Comparison of ENCODE assay signal across 22 cellular contexts in genomic region chrX:155923200-155923599, GRCh38. TPM values are rescaled to one million over a fixed set of nuclear protein-coding genes. Genes with fewer than 3 reads are reported as not detected.
A peak's percentile ranks its signal among the peaks of the same experiment; 100 is the strongest.
DNase-seq lines count a peak whose midpoint lies in the region; ATAC-seq, FAIRE-seq and TF ChIP-seq lines count a peak whose summit lies in the region.
"Had no signal": no experiment of that assay in that cellular context is flagged by ENCODE, and none has a peak within 500 bp of the region (broad histone marks: within the 10 kb centered on the region; RNA-seq: fewer than 3 reads in every experiment).

No MANE protein-coding gene starts in this region.

- H4K20me1 ChIP-seq in GM23338 (replicated peaks; ENCODE audit: insufficient read depth) = no peaks in the 10 kb centered on the region

- no peak overlapping the region for H2AFZ ChIP-seq in GM23338

- H3K27me3 ChIP-seq in Peyer's patch (no peaks in the 10 kb centered on the region), GM23338 (ENCODE audit: insufficient read depth) (no peaks in the 10 kb centered on the region)

- no peak overlapping the region for H3K9ac ChIP-seq in kidney (ENCODE audit: low read length in 2 of 2)
- H3K9ac ChIP-seq: KMS-11 had no signal

- H3K4me2 ChIP-seq in GM23338 = no peak overlapping the region
- H3K4me2 ChIP-seq: KMS-11 had no signal

- intact Hi-C loops in kidney (cut with DNase I) = no loop called here

- no peaks in the 10 kb centered on the region for H3K27me3 Mint-ChIP-seq in GM23338 (ENCODE audit: insufficient read depth, low read depth, poor library complexity)
- H3K27me3 Mint-ChIP-seq: CD4-positive, CD25-positive, alpha-beta regulatory T cell; T-helper 17 cell had no signal

- peak; percentile 51 for ATAC-seq in GM18519 (IDR thresholded peaks at IDR 0.05; ENCODE audit: low FRiP score, unreplicated experiment)
- ATAC-seq in HG02885 (IDR thresholded peaks at IDR 0.05; ENCODE audit: poor library complexity, unreplicated experiment) = peak; percentile 60
- no peak for ATAC-seq in GM23338
- ATAC-seq: T-helper 17 cell had no signal

- TF ChIP-seq CTCF in kidney (IDR thresholded peaks at IDR 0.05; ENCODE audit: borderline replicate concordance, extremely low read depth, insufficient read depth) (no peak), Peyer's patch (IDR thresholded peaks at IDR 0.05) (no peak), GM23338 (conservative IDR thresholded peaks at IDR 0.05; ENCODE audit: low read depth in 2 of 2) (no peak)

- H3K4me3 Mint-ChIP-seq in GM23338 = no peak overlapping the region
- H3K4me3 Mint-ChIP-seq: CD4-positive, CD25-positive, alpha-beta regulatory T cell; H9; HFFc6; T-helper 17 cell had no signal

- H3K36me3 ChIP-seq in kidney (ENCODE audit: control insufficient read depth in 1 of 2, insufficient read depth in 2 of 2, low read length in 2 of 2) = peaks cover 5 to 6% of the 10 kb centered on the region in 2 donors
- H3K36me3 ChIP-seq in Peyer's patch = peaks cover 0 to 24% (median 0%) of the 10 kb centered on the region in 3 donors
- H3K36me3 ChIP-seq in GM23338 (ENCODE audit: insufficient read depth) = 0 out of 2 replicates have a peak, but pooled peaks cover under 1% of the 10 kb centered on the region

- H3K9me2 ChIP-seq in GM23338 (ENCODE audit: insufficient read depth) = no peaks in the 10 kb centered on the region

- H3K4me1 ChIP-seq in kidney (ENCODE audit: control insufficient read depth in 1 of 2, insufficient read depth in 1 of 2, low read depth in 1 of 2, low read length in 2 of 2) = no peaks in the 10 kb centered on the region
- no peaks in the 10 kb centered on the region for H3K4me1 ChIP-seq in Peyer's patch
- no peaks in the 10 kb centered on the region for H3K4me1 ChIP-seq in GM23338 (ENCODE audit: insufficient read depth)

- TF ChIP-seq POLR2A in GM12891 (IDR thresholded peaks at IDR 0.05; ENCODE audit: low read depth, low read length) (no peak), Peyer's patch (IDR thresholded peaks at IDR 0.05) (no peak)

- FAIRE-seq in GM12891 (lab: Jason Lieb, UNC) = no peak
- FAIRE-seq in kidney (lab: Jason Lieb, UNC) = peak; percentile 84
- FAIRE-seq in GM19239 (lab: Jason Lieb, UNC) = no peak

- H3K4me1 Mint-ChIP-seq in GM23338 = no peaks in the 10 kb centered on the region
- H3K4me1 Mint-ChIP-seq: H9 had no signal

- H3K79me2 ChIP-seq in GM23338 (replicated peaks; ENCODE audit: insufficient read depth) = no peaks in the 10 kb centered on the region

- H3K9me3 ChIP-seq in kidney (ENCODE audit: control insufficient read depth in 1 of 2, low read length in 2 of 2) = peaks cover 0 to 2% of the 10 kb centered on the region in 2 donors
- H3K9me3 ChIP-seq in Peyer's patch = no peaks in the 10 kb centered on the region

- DNase-seq in GM12891 (ENCODE audit: insufficient read length, low spot score) (no peak), kidney (no peak), Peyer's patch (no peak), NCI-H69 (lab: John Stamatoyannopoulos, UW) (no peak), GM19239 (ENCODE audit: insufficient read length, low spot score) (no peak), GM23338 (ENCODE audit: low spot score) (no peak)
- DNase-seq: CD4-positive, CD25-positive, alpha-beta regulatory T cell; DMS 273 treated with DMSO at 0.1 percent for 48 hours; DMS79 treated with DMSO at 0.1 percent for 48 hours; H9; HFFc6; NCI-H1694; NCI-H2081; NCI-H2171; NCI-H345; NCI-H524; Right ventricle myocardium superior; SW 1271; T-helper 17 cell had no signal

- peaks cover 91% of the 10 kb centered on the region for H3K9me3 Mint-ChIP-seq in GM23338

- H3K4me3 ChIP-seq in kidney (ENCODE audit: low read length in 2 of 2) (no peak overlapping the region), Peyer's patch (no peak overlapping the region), GM23338 (no peak overlapping the region)

- H3K36me3 Mint-ChIP-seq in GM23338 (ENCODE audit: low read depth) = peaks cover 52% of the 10 kb centered on the region

- no peak overlapping the region for H3K27ac Mint-ChIP-seq in GM23338
- H3K27ac Mint-ChIP-seq: H9, HFFc6, T-helper 17 cell had no signal

- H3F3A ChIP-seq in GM23338 (replicated peaks; ENCODE audit: low read depth) = no peaks in the 10 kb centered on the region

- no peak overlapping the region for H3K27ac ChIP-seq in kidney (ENCODE audit: low read depth in 2 of 2, low read length in 2 of 2)
- no peak overlapping the region for H3K27ac ChIP-seq in Peyer's patch
- no peak overlapping the region for H3K27ac ChIP-seq in GM23338 (ENCODE audit: low read depth)
- H3K27ac ChIP-seq: KMS-11 had no signal

TF ChIP-seq in GM12891, 5 proteins besides CTCF, POLR2A, EP300 and RAD21:
- TF ChIP-seq SPI1 (IDR thresholded peaks at IDR 0.05; ENCODE audit: low read depth, low read length) (peak; percentile 68), POU2F2 (IDR thresholded peaks at IDR 0.05; ENCODE audit: low read depth, low read length) (no peak)

TF ChIP-seq in GM23338, 12 proteins besides CTCF, POLR2A, EP300 and RAD21 (continues in another document):
- TF ChIP-seq STAT1 (IDR thresholded peaks at IDR 0.05; ENCODE audit: unreplicated experiment) = no peak
- TF ChIP-seq ZNF462 (CRISPR knock-in tag; IDR thresholded peaks at IDR 0.05) = no peak
- TF ChIP-seq ETS1 (IDR thresholded peaks at IDR 0.05) = no peak
- no peak for TF ChIP-seq JUNB (IDR thresholded peaks at IDR 0.05; ENCODE audit: unreplicated experiment)

RNA-seq across cellular contexts. Expression of gene VAMP7, which starts 42.1 kb away (rescaled TPM):
- polyA plus RNA-seq in GM12891 (2012; ENCODE audit: low read depth, missing spikeins) = 20.3 TPM
- total RNA-seq in kidney = 40.4 TPM
- 32.5 TPM for polyA plus RNA-seq in kidney (ENCODE audit: insufficient read depth, low read depth, low replicate concordance)
- total RNA-seq in Peyer's patch = 10 to 100 TPM; 16.5 to 44.5 (median 23.6) TPM
- total RNA-seq in GM23338 (2014; rRNA removed; shearing (Covaris generic)) = 22.7 and 32.5 TPM in 2 replicates
- polyA plus RNA-seq in GM23338 (2016; fragmentation: Nextera tagmentation; extraction: Ambion mirVana) = 11.7 and 14.0 TPM in 2 replicates
